In the genomic region with DNA sequence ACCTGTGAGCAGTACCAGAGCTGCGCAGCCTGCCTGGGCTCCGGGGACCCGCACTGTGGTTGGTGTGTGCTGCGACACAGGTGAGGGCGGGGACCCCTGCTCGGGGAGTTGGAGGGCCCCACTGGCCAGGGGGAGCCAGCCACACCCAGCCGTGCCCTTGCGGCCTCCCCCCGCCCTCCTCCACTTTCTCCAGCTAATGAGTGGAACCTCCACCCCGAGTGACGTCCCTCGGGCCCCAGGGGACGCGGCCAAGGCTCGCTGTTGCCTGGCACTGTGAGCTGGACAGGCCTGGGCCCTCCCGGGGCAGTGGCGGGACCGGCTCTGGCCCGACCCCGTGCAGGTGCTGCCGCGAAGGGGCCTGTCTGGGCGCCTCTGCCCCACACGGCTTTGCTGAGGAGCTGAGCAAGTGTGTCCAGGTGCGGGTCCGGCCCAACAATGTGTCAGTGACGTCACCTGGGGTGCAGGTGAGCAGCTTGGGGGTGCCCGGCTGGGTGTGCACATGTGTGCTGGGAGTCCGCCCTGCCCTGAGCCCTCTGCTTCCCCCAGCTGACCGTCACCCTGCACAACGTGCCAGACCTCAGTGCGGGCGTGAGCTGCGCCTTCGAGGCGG, we compare ENCODE assay signal across 11 cellular contexts.
"Had no signal": no experiment of that assay in that cellular context is flagged by ENCODE, and none has a peak within 500 bp of the region (broad histone marks: within the 10 kb centered on the region; RNA-seq: fewer than 3 reads in every experiment).

No MANE protein-coding gene starts in this region.

- H3K27ac ChIP-seq: GM23248 had no signal

- ATAC-seq: GM23338, HCT116 had no signal

- H3K4me2 ChIP-seq: GM23338 had no signal

- H3K9me3 ChIP-seq: HAP-1 had no signal

- H3K9ac ChIP-seq: GM23248 had no signal

- H2AFZ ChIP-seq: GM23248, GM23338 had no signal

- H3K4me3 ChIP-seq: GM23248, GM23338, HAP-1 had no signal

- DNase-seq: GM23248, GOT3, H7, H9, HCEC 1CT, HFFc6 had no signal

- FAIRE-seq: H1, H54 had no signal
